Comparison of ENCODE assay signal across 2 cellular contexts in genomic region chr7:7989985-7990761, GRCh38.
TF ChIP-seq lines count a peak whose summit lies in the region.

No MANE protein-coding gene starts in this region.

TF ChIP-seq in IMR-90, 13 proteins besides CTCF, POLR2A, EP300 and RAD21:
- TF ChIP-seq CHD1 (IDR thresholded peaks at IDR 0.05; ENCODE audit: low read depth, low read length) (no peak), MAFK (IDR thresholded peaks at IDR 0.05; ENCODE audit: low read depth, low read length) (no peak), BHLHE40 (IDR thresholded peaks at IDR 0.05; ENCODE audit: low read depth, low read length) (no peak), CEBPB (IDR thresholded peaks at IDR 0.05; ENCODE audit: low read depth, low read length) (no peak), RCOR1 (IDR thresholded peaks at IDR 0.05; ENCODE audit: insufficient replicate concordance, low read length) (no peak), USF2 (IDR thresholded peaks at IDR 0.05; ENCODE audit: low read depth, low read length) (no peak), ELK1 (IDR thresholded peaks at IDR 0.05; ENCODE audit: borderline replicate concordance, low read depth, low read length) (no peak), FOS (IDR thresholded peaks at IDR 0.05; ENCODE audit: low read depth, low read length) (no peak), MXI1 (IDR thresholded peaks at IDR 0.05; ENCODE audit: borderline replicate concordance, low read depth, low read length) (no peak), NFE2L2 (IDR thresholded peaks at IDR 0.05; ENCODE audit: low read depth, low read length) (no peak)

TF ChIP-seq in K562, 482 proteins besides CTCF, POLR2A, EP300 and RAD21:
- no peak for TF ChIP-seq HDAC6 (IDR thresholded peaks at IDR 0.05; ENCODE audit: low read depth, low read length)
- TF ChIP-seq ZNF197 (CRISPR knock-in tag; IDR thresholded peaks at IDR 0.05; ENCODE audit: low read depth) = no peak
